8 cellular contexts compared by ENCODE assay signal in genomic region chr15:61227269-61228024, GRCh38. TPM values are rescaled to one million over a fixed set of nuclear protein-coding genes. Genes with fewer than 3 reads are reported as not detected.
DNase-seq lines count a peak whose midpoint lies in the region; ATAC-seq and TF ChIP-seq lines count a peak whose summit lies in the region.

No MANE protein-coding gene starts in this region.

- peak overlapping the region; percentile 88 for H2AFZ ChIP-seq in hepatocyte

- no peak for TF ChIP-seq POLR2A in adrenal gland (IDR thresholded peaks at IDR 0.05)

- no peaks in the 10 kb centered on the region for H3K36me3 Mint-ChIP-seq in CD4-positive, CD25-positive, alpha-beta regulatory T cell

- H3K27ac ChIP-seq in CD4-positive, CD25-positive, alpha-beta regulatory T cell (ENCODE audit: insufficient read depth, low read length, poor library complexity, severe bottlenecking) = no peak overlapping the region
- H3K27ac ChIP-seq in adrenal gland = peak overlapping the region in 2 of 5 donors; percentile 11 to 37
- no peak overlapping the region for H3K27ac ChIP-seq in hepatocyte

- H3K4me1 Mint-ChIP-seq in CD4-positive, CD25-positive, alpha-beta regulatory T cell = peaks cover 0 to 9% (median 2%) of the 10 kb centered on the region in 4 donors

- peaks cover 17% of the 10 kb centered on the region for H3K4me1 ChIP-seq in CD4-positive, CD25-positive, alpha-beta regulatory T cell (ENCODE audit: control insufficient read depth, insufficient read depth, low read length, poor library complexity, severe bottlenecking)
- peaks cover 5 to 6% of the 10 kb centered on the region in 2 donors for H3K4me1 ChIP-seq in adrenal gland (replicated peaks in 1 of 2)
- no peaks in the 10 kb centered on the region for H3K4me1 ChIP-seq in hepatocyte (ENCODE audit: insufficient read depth)

- H3K4me2 ChIP-seq in hepatocyte = peak overlapping the region; percentile 99

- H3K79me2 ChIP-seq in hepatocyte = peaks cover 3% of the 10 kb centered on the region

- peaks cover 78% of the 10 kb centered on the region for H3K27me3 Mint-ChIP-seq in CD4-positive, CD25-positive, alpha-beta regulatory T cell

- no peak for DNase-seq in CD4-positive, CD25-positive, alpha-beta regulatory T cell
- DNase-seq in HS-27A (ENCODE audit: low read depth) = peak; percentile 73
- DNase-seq in adrenal gland = peak; percentile 31 to 61 (median 47)
- DNase-seq in hepatocyte (ENCODE audit: low spot score) = peak; percentile 35
- DNase-seq in retina = peak; percentile 78
- no peak for DNase-seq in NCI-H187 (lab: John Stamatoyannopoulos, UW)

- H3K9me3 Mint-ChIP-seq in CD4-positive, CD25-positive, alpha-beta regulatory T cell = peaks cover 0 to 3% (median 0%) of the 10 kb centered on the region in 7 donors

- WGBS in adrenal gland, 4 donors = 1 to 2% (median 1%) methylated on average over 28 to 40 of the region's 40 CpGs
- 1% methylated on average over 37 of the region's 40 CpGs for WGBS in hepatocyte (ENCODE audit: low lambda C conversion rate, missing lambda C conversion rate)

- H4K20me1 ChIP-seq in hepatocyte (ENCODE audit: insufficient read depth, poor library complexity, severe bottlenecking) = no peaks in the 10 kb centered on the region

- no peak for ATAC-seq in CD4-positive, CD25-positive, alpha-beta regulatory T cell (ENCODE audit: low read depth in 2 of 2)
- no peak for ATAC-seq in HG02798 (IDR thresholded peaks at IDR 0.05; ENCODE audit: poor library complexity, unreplicated experiment)
- ATAC-seq in GM18907 (IDR thresholded peaks at IDR 0.05; ENCODE audit: unreplicated experiment) = no peak

- no peak overlapping the region for H3K4me3 ChIP-seq in CD4-positive, CD25-positive, alpha-beta regulatory T cell (ENCODE audit: low read depth, low read length)
- peak overlapping the region in 3 of 4 donors; percentile 48 to 84 (median 78) for H3K4me3 ChIP-seq in adrenal gland
- peak overlapping the region; percentile 99 for H3K4me3 ChIP-seq in hepatocyte

- H3K36me3 ChIP-seq in CD4-positive, CD25-positive, alpha-beta regulatory T cell (ENCODE audit: control insufficient read depth, insufficient read depth, low read length) = no peaks in the 10 kb centered on the region
- H3K36me3 ChIP-seq in adrenal gland (replicated peaks in 1 of 2) (no peaks in the 10 kb centered on the region), hepatocyte (replicated peaks; ENCODE audit: insufficient read depth, low read depth) (no peaks in the 10 kb centered on the region)

- H3K4me3 Mint-ChIP-seq in CD4-positive, CD25-positive, alpha-beta regulatory T cell = peak overlapping the region in 3 of 4 donors; percentile 49 to 80 (median 67)

- no peak overlapping the region for H3K27ac Mint-ChIP-seq in CD4-positive, CD25-positive, alpha-beta regulatory T cell

- H3K9me3 ChIP-seq in CD4-positive, CD25-positive, alpha-beta regulatory T cell (ENCODE audit: control insufficient read depth in 2 of 2, low read length in 2 of 2) = no peaks in the 10 kb centered on the region
- H3K9me3 ChIP-seq in adrenal gland (replicated peaks in 1 of 3) = no peaks in the 10 kb centered on the region
- H3K9me3 ChIP-seq in hepatocyte (ENCODE audit: low read depth) = no peaks in the 10 kb centered on the region

- TF ChIP-seq CTCF in adrenal gland (IDR thresholded peaks at IDR 0.05) (no peak), hepatocyte (IDR thresholded peaks at IDR 0.05; ENCODE audit: poor library complexity) (no peak)

- H3K27me3 ChIP-seq in CD4-positive, CD25-positive, alpha-beta regulatory T cell (ENCODE audit: control insufficient read depth, insufficient read depth, low read length) = peaks cover 37% of the 10 kb centered on the region
- H3K27me3 ChIP-seq in adrenal gland (no peaks in the 10 kb centered on the region), hepatocyte (peaks cover 41% of the 10 kb centered on the region)

- intact Hi-C loops in adrenal gland (cut with DNase I) = no loop called here

- no peaks in the 10 kb centered on the region for H3K9me2 ChIP-seq in hepatocyte (replicated peaks; ENCODE audit: insufficient read depth)

RNA-seq across cellular contexts. Expression of gene RORA, which starts 1.7 kb away (rescaled TPM):
- 220 TPM for total RNA-seq in CD4-positive, CD25-positive, alpha-beta regulatory T cell
- polyA plus RNA-seq in CD4-positive, CD25-positive, alpha-beta regulatory T cell = 10 to 100 TPM; 50.6 to 63.8 (median 60.8) TPM
- total RNA-seq in adrenal gland (100 to 1,000 TPM in 7 of 8 donors, 10 to 100 TPM in 1; 72.9 to 290 (median 190) TPM), hepatocyte (13.8 and 18.6 TPM in 2 replicates)
- polyA plus RNA-seq in adrenal gland (10 to 100 TPM; 18.5 to 65.2 (median 23.4) TPM), hepatocyte (9.3 and 12.8 TPM in 2 replicates)

Comparison
In these comparisons a context has a peak if more than half of its experiments do, and no peak if none do; other contexts are left out.
1. DNase-seq: peak in HS-27A (single experiment), adrenal gland (7 of 7), hepatocyte (single experiment) and retina (single experiment); none in CD4-positive, CD25-positive, alpha-beta regulatory T cell (0 of 3) and NCI-H187 (0 of 2).